ENCODE assay signal across 8 cellular contexts in genomic region chr7:141012044-141012685, GRCh38. TPM values are rescaled to one million over a fixed set of nuclear protein-coding genes. Genes with fewer than 3 reads are reported as not detected.
A peak's percentile ranks its signal among the peaks of the same experiment; 100 is the strongest.
DNase-seq lines count a peak whose midpoint lies in the region; ATAC-seq and TF ChIP-seq lines count a peak whose summit lies in the region.

No MANE protein-coding gene starts in this region.

- H3K27me3 Mint-ChIP-seq in chondrocyte (ENCODE audit: low read depth), result peaks cover 3% of the 10 kb centered on the region

- peak; percentile 82 for TF ChIP-seq CTCF in chondrocyte (IDR thresholded peaks at IDR 0.05)

- H3K36me3 Mint-ChIP-seq in chondrocyte (ENCODE audit: low read depth), result peaks cover 10% of the 10 kb centered on the region

- no peak overlapping the region for H3K4me3 Mint-ChIP-seq in chondrocyte (ENCODE audit: unreplicated experiment)

- H3K4me1 Mint-ChIP-seq in chondrocyte (ENCODE audit: low read depth), result peaks cover 20% of the 10 kb centered on the region

- DNase-seq in NCI-H1436 (lab: John Stamatoyannopoulos, UW) (peak; percentile 63), NCI-H1436 treated with DMSO at 0.1 percent for 48 hours (lab: John Stamatoyannopoulos, UW) (no peak), NCI-H2227 treated with DMSO at 0.1 percent for 48 hours (lab: John Stamatoyannopoulos, UW) (peak; percentile 78), chondrocyte (ENCODE audit: low spot score) (no peak), medulla oblongata (ENCODE audit: extremely low spot score) (peak; percentile 80)
- peak; percentile 70 to 79 for DNase-seq in activated CD4-positive, alpha-beta T cell treated with anti-CD3 and anti-CD28 coated beads for 4 hours
- peak; percentile 26 to 62 for DNase-seq in stimulated activated CD8-positive, alpha-beta memory T cell treated with anti-CD3 and anti-CD28 coated beads, Interleukin-2, amount 100 ng/mL, for 48 hours (ENCODE audit: low read depth in 2 of 2)

- H3K27ac Mint-ChIP-seq in chondrocyte (ENCODE audit: unreplicated experiment), result no peak overlapping the region

- peak; percentile 32 for ATAC-seq in HG02973 (IDR thresholded peaks at IDR 0.05; ENCODE audit: unreplicated experiment)

- H3K9me3 Mint-ChIP-seq in chondrocyte (ENCODE audit: low read depth), result peaks cover 4% of the 10 kb centered on the region

RNA-seq across cellular contexts. Expression of gene MRPS33, which starts 2.6 kb away (rescaled TPM):
- 27.9 to 36.2 TPM (median 29.4 TPM) in 3 replicates for total RNA-seq in chondrocyte

Comparison
In these comparisons a context has a peak if more than half of its experiments do, and no peak if none do; other contexts are left out.
1. DNase-seq: peak in NCI-H1436 (single experiment), NCI-H2227 treated with DMSO at 0.1 percent for 48 hours (single experiment), activated CD4-positive, alpha-beta T cell treated with anti-CD3 and anti-CD28 coated beads for 4 hours (2 of 2), medulla oblongata (single experiment) and stimulated activated CD8-positive, alpha-beta memory T cell treated with anti-CD3 and anti-CD28 coated beads, Interleukin-2, amount 100 ng/mL, for 48 hours (2 of 2); none in NCI-H1436 treated with DMSO at 0.1 percent for 48 hours (single experiment) and chondrocyte (single experiment).